In genomic region chr1:22788298-22788697, GRCh38 we compare ENCODE assay signal across 1 cellular context.
TF ChIP-seq lines count a peak whose summit lies in the region.

No MANE protein-coding gene starts in this region.

TF ChIP-seq in SK-N-SH, 30 proteins besides CTCF, POLR2A, EP300 and RAD21 (continued from another document):
- TF ChIP-seq TAF1 (IDR thresholded peaks at IDR 0.05; ENCODE audit: borderline replicate concordance, low read depth, low read length), result no peak
- TF ChIP-seq MXI1 (IDR thresholded peaks at IDR 0.05; ENCODE audit: low read depth, low read length), result no peak
- TF ChIP-seq RCOR1 (IDR thresholded peaks at IDR 0.05; ENCODE audit: low read length), result peak; percentile 86
- no peak for TF ChIP-seq GABPA (IDR thresholded peaks at IDR 0.05; ENCODE audit: low read depth)
- TF ChIP-seq FOXJ3 (CRISPR knock-in tag; IDR thresholded peaks at IDR 0.05), result peak; percentile 84
- no peak for TF ChIP-seq EZH2phosphoT487 (IDR thresholded peaks at IDR 0.05; ENCODE audit: borderline replicate concordance, low read depth)
- TF ChIP-seq TEAD4 (IDR thresholded peaks at IDR 0.05; ENCODE audit: borderline replicate concordance, insufficient read depth), result no peak
- peak; percentile 42; the same call in 1 of the 2 replicates for TF ChIP-seq TCF12 (IDR thresholded peaks at IDR 0.05)
- no peak for TF ChIP-seq FOXM1 (IDR thresholded peaks at IDR 0.05; ENCODE audit: low read depth)
- no peak for TF ChIP-seq MAX (IDR thresholded peaks at IDR 0.05; ENCODE audit: low read depth)
- no peak for TF ChIP-seq IRF3 (IDR thresholded peaks at IDR 0.05; ENCODE audit: low read depth, low read length)
- TF ChIP-seq USF1 (IDR thresholded peaks at IDR 0.05; ENCODE audit: borderline replicate concordance, low read depth), result no peak
- TF ChIP-seq REST (IDR thresholded peaks at IDR 0.05; ENCODE audit: low read depth, low read length), result no peak
- no peak for TF ChIP-seq NRF1 (IDR thresholded peaks at IDR 0.05; ENCODE audit: low read depth, low read length)
- TF ChIP-seq SIN3A (IDR thresholded peaks at IDR 0.05; ENCODE audit: borderline replicate concordance, low read depth, low read length), result no peak
